In genomic region chr1:79281442-79281841, GRCh38 we compare ENCODE assay signal across 25 cellular contexts.
"Had no signal": no experiment of that assay in that cellular context is flagged by ENCODE, and none has a peak within 500 bp of the region (broad histone marks: within the 10 kb centered on the region; RNA-seq: fewer than 3 reads in every experiment).

No MANE protein-coding gene starts in this region.

- ATAC-seq: effector memory CD8-positive, alpha-beta T cell; esophagus mucosa; gastrocnemius medialis; heart right ventricle; left cardiac atrium; left lung; left ventricle myocardium superior; lower lobe of right lung; mucosa of descending colon had no signal

- FAIRE-seq: endometrium, islet of Langerhans, keratinocyte had no signal

- DNase-seq: colonic mucosa; cortex of kidney; effector CD8-positive, alpha-beta T cell; effector memory CD8-positive, alpha-beta T cell; endodermal cell; erythroblast; esophagus squamous epithelium; foreskin fibroblast; foreskin melanocyte; gastrocnemius medialis; glutamatergic neuron; head of caudate nucleus; heart right ventricle; hippocampal formation; left cardiac atrium; left lung; left ventricle myocardium superior; lower lobe of right lung; mesenchymal stem cell; mucosa of descending colon had no signal

- H3K27ac ChIP-seq: colonic mucosa, epithelial cell of prostate, esophagus squamous epithelium, gastrocnemius medialis, heart right ventricle, left lung, lower lobe of right lung had no signal

- H3K27me3 ChIP-seq: colonic mucosa, esophagus squamous epithelium, gastrocnemius medialis, heart right ventricle, left lung had no signal

- H3K9me3 ChIP-seq: colonic mucosa, gastrocnemius medialis, left lung, lower lobe of right lung, mucosa of descending colon had no signal

- H3K36me3 ChIP-seq: colonic mucosa, esophagus squamous epithelium, gastrocnemius medialis, heart right ventricle, left lung, lower lobe of right lung had no signal

- H3K4me3 ChIP-seq: colonic mucosa, esophagus squamous epithelium, gastrocnemius medialis, heart right ventricle, left lung, lower lobe of right lung, mucosa of descending colon had no signal

- H3K4me1 ChIP-seq: colonic mucosa, esophagus squamous epithelium, gastrocnemius medialis, heart right ventricle, left lung, lower lobe of right lung had no signal
